ENCODE assay signal across 1 cellular context in the genomic region with DNA sequence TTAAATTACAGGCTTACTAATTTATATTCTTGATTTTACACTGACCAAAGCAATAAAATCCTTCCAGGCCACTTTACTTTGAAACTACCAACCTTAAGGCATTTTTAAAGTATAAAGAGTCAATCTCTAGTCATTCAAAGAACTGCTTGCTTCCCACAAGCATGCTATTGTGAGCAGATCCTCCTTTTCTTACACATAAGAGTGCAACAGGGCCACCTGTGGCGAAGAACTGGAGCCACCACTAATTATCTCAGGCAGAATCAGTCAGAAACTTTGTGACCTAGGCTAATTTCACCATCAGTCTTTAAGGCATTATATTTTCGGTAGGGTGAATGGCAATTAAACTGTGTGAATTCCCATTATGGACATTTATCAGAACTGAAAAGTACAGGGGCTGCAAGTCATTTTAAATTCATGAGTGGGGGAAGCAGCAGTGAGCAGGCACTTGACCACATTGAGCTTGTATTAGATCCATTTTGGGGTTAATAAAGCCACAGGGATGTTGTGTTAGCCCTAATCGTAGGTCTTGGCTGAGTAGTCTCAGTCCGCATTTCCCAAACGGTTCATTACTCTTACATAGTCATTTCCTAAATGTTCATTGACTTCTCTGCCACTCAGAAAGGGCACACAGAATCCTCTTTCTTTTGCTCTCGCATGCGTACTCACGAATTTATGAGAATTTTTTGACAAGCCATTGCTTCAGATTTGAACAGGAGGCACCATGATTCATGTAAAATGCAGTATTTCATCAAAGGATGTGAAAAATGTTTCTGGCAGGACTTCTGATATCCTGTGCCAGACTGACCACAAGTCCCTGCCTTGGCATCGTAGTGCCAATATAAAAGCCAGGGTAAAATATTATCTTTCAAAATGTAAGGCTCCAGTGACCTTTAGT.
TF ChIP-seq lines count a peak whose summit lies in the region.

No MANE protein-coding gene starts in this region.

TF ChIP-seq in GM23338, 12 proteins besides CTCF, POLR2A, EP300 and RAD21 (continued from another document):
- TF ChIP-seq, protein P1, sequence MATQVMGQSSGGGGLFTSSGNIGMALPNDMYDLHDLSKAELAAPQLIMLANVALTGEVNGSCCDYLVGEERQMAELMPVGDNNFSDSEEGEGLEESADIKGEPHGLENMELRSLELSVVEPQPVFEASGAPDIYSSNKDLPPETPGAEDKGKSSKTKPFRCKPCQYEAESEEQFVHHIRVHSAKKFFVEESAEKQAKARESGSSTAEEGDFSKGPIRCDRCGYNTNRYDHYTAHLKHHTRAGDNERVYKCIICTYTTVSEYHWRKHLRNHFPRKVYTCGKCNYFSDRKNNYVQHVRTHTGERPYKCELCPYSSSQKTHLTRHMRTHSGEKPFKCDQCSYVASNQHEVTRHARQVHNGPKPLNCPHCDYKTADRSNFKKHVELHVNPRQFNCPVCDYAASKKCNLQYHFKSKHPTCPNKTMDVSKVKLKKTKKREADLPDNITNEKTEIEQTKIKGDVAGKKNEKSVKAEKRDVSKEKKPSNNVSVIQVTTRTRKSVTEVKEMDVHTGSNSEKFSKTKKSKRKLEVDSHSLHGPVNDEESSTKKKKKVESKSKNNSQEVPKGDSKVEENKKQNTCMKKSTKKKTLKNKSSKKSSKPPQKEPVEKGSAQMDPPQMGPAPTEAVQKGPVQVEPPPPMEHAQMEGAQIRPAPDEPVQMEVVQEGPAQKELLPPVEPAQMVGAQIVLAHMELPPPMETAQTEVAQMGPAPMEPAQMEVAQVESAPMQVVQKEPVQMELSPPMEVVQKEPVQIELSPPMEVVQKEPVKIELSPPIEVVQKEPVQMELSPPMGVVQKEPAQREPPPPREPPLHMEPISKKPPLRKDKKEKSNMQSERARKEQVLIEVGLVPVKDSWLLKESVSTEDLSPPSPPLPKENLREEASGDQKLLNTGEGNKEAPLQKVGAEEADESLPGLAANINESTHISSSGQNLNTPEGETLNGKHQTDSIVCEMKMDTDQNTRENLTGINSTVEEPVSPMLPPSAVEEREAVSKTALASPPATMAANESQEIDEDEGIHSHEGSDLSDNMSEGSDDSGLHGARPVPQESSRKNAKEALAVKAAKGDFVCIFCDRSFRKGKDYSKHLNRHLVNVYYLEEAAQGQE (IDR thresholded peaks at IDR 0.05; ENCODE audit: unreplicated experiment), result no peak
- TF ChIP-seq STAT1 (IDR thresholded peaks at IDR 0.05; ENCODE audit: unreplicated experiment), result no peak
- TF ChIP-seq, protein P2, sequence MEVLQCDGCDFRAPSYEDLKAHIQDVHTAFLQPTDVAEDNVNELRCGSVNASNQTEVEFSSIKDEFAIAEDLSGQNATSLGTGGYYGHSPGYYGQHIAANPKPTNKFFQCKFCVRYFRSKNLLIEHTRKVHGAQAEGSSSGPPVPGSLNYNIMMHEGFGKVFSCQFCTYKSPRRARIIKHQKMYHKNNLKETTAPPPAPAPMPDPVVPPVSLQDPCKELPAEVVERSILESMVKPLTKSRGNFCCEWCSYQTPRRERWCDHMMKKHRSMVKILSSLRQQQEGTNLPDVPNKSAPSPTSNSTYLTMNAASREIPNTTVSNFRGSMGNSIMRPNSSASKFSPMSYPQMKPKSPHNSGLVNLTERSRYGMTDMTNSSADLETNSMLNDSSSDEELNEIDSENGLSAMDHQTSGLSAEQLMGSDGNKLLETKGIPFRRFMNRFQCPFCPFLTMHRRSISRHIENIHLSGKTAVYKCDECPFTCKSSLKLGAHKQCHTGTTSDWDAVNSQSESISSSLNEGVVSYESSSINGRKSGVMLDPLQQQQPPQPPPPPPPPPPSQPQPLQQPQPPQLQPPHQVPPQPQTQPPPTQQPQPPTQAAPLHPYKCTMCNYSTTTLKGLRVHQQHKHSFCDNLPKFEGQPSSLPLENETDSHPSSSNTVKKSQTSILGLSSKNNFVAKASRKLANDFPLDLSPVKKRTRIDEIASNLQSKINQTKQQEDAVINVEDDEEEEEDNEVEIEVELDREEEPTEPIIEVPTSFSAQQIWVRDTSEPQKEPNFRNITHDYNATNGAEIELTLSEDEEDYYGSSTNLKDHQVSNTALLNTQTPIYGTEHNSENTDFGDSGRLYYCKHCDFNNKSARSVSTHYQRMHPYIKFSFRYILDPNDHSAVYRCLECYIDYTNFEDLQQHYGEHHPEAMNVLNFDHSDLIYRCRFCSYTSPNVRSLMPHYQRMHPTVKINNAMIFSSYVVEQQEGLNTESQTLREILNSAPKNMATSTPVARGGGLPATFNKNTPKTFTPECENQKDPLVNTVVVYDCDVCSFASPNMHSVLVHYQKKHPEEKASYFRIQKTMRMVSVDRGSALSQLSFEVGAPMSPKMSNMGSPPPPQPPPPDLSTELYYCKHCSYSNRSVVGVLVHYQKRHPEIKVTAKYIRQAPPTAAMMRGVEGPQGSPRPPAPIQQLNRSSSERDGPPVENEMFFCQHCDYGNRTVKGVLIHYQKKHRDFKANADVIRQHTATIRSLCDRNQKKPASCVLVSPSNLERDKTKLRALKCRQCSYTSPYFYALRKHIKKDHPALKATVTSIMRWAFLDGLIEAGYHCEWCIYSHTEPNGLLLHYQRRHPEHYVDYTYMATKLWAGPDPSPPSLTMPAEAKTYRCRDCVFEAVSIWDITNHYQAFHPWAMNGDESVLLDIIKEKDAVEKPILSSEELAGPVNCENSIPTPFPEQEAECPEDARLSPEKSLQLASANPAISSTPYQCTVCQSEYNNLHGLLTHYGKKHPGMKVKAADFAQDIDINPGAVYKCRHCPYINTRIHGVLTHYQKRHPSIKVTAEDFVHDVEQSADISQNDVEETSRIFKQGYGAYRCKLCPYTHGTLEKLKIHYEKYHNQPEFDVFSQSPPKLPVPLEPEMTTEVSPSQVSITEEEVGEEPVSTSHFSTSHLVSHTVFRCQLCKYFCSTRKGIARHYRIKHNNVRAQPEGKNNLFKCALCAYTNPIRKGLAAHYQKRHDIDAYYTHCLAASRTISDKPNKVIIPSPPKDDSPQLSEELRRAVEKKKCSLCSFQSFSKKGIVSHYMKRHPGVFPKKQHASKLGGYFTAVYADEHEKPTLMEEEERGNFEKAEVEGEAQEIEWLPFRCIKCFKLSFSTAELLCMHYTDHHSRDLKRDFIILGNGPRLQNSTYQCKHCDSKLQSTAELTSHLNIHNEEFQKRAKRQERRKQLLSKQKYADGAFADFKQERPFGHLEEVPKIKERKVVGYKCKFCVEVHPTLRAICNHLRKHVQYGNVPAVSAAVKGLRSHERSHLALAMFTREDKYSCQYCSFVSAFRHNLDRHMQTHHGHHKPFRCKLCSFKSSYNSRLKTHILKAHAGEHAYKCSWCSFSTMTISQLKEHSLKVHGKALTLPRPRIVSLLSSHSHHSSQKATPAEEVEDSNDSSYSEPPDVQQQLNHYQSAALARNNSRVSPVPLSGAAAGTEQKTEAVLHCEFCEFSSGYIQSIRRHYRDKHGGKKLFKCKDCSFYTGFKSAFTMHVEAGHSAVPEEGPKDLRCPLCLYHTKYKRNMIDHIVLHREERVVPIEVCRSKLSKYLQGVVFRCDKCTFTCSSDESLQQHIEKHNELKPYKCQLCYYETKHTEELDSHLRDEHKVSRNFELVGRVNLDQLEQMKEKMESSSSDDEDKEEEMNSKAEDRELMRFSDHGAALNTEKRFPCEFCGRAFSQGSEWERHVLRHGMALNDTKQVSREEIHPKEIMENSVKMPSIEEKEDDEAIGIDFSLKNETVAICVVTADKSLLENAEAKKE (CRISPR knock-in tag; IDR thresholded peaks at IDR 0.05), result no peak
- TF ChIP-seq CREB1 (CRISPR knock-in tag; IDR thresholded peaks at IDR 0.05; ENCODE audit: low read depth), result no peak
